In genomic region chr11:61581030-61581928, GRCh38 we compare ENCODE assay signal across 8 cellular contexts. TPM values are rescaled to one million over a fixed set of nuclear protein-coding genes. Genes with fewer than 3 reads are reported as not detected.
DNase-seq lines count a peak whose midpoint lies in the region; ATAC-seq and TF ChIP-seq lines count a peak whose summit lies in the region.

Gene SYT7 (minus strand): TSS chr11:61581076. CDS start chr11:61580820, 256 bp downstream.

- no peak within 1 kb of the TSS for H3K27ac ChIP-seq in SK-N-MC
- peak within 1 kb of the TSS; percentile 47 for H3K27ac ChIP-seq in suprapubic skin

- no peak for TF ChIP-seq CTCF in suprapubic skin (IDR thresholded peaks at IDR 0.05)

- peak within 1 kb of the TSS; percentile 74 for H3K4me3 Mint-ChIP-seq in activated naive CD4-positive, alpha-beta T cell treated with anti-CD3 and anti-CD28 coated beads, Interleukin-2, amount 50 U/mL, for 24 hours

- peaks cover 18% of the 10 kb centered on the region for H3K4me1 Mint-ChIP-seq in activated naive CD4-positive, alpha-beta T cell treated with anti-CD3 and anti-CD28 coated beads, Interleukin-2, amount 50 U/mL, for 24 hours

- no peak for TF ChIP-seq EP300 in suprapubic skin (IDR thresholded peaks at IDR 0.05)

- peaks cover 23% of the 10 kb centered on the region for H3K27me3 ChIP-seq in suprapubic skin

- peaks cover 24% of the 10 kb centered on the region for H3K4me1 ChIP-seq in suprapubic skin

- DNase-seq in GM04503 (ENCODE audit: low read depth) (peak; percentile 84), NCI-H1048 (lab: John Stamatoyannopoulos, UW) (peak; percentile 85), SK-N-MC (ENCODE audit: low read depth, low spot score) (peak; percentile 61), globus pallidus (ENCODE audit: low spot score) (peak; percentile 90), nucleus accumbens (lab: John Stamatoyannopoulos, UW) (peak in 55 of 56 donors; percentile 55 to 93 (median 84)), suprapubic skin (ENCODE audit: low spot score in 2 of 2) (peak; percentile 96 to 97)

- H3K4me3 ChIP-seq in SK-N-MC (peak within 1 kb of the TSS; percentile 73), suprapubic skin (peak within 1 kb of the TSS; percentile 65)

- WGBS in suprapubic skin: 1% methylated on average over 24 of the region's 96 CpGs

- H3K27ac Mint-ChIP-seq in activated naive CD4-positive, alpha-beta T cell treated with anti-CD3 and anti-CD28 coated beads, Interleukin-2, amount 50 U/mL, for 24 hours: peak within 1 kb of the TSS; percentile 69

- no peak within 1 kb of the TSS for H3K9ac ChIP-seq in SK-N-MC (ENCODE audit: insufficient read length)

- peak; percentile 86 for ATAC-seq in HG02610 (IDR thresholded peaks at IDR 0.05; ENCODE audit: unreplicated experiment)

- no peak for TF ChIP-seq POLR2A in suprapubic skin (IDR thresholded peaks at IDR 0.05)

- H3K36me3 ChIP-seq in SK-N-MC (ENCODE audit: insufficient read depth, low read length) (no peaks in the 10 kb centered on the region), suprapubic skin (no peaks in the 10 kb centered on the region)

- H3K9me3 ChIP-seq in SK-N-MC (ENCODE audit: low read depth, low read length) (no peaks in the 10 kb centered on the region), suprapubic skin (no peaks in the 10 kb centered on the region)

- H3K9me3 Mint-ChIP-seq in activated naive CD4-positive, alpha-beta T cell treated with anti-CD3 and anti-CD28 coated beads, Interleukin-2, amount 50 U/mL, for 24 hours: no peaks in the 10 kb centered on the region

- H3K27me3 Mint-ChIP-seq in activated naive CD4-positive, alpha-beta T cell treated with anti-CD3 and anti-CD28 coated beads, Interleukin-2, amount 50 U/mL, for 24 hours: peaks cover 25% of the 10 kb centered on the region

- no peaks in the 10 kb centered on the region for H3K36me3 Mint-ChIP-seq in activated naive CD4-positive, alpha-beta T cell treated with anti-CD3 and anti-CD28 coated beads, Interleukin-2, amount 50 U/mL, for 24 hours

RNA-seq across cellular contexts. Expression of gene SYT7, which starts in this region (rescaled TPM):
- total RNA-seq in suprapubic skin: 1 to 10 TPM; 5.4 to 8.4 (median 7.5) TPM
